In the genomic region with DNA sequence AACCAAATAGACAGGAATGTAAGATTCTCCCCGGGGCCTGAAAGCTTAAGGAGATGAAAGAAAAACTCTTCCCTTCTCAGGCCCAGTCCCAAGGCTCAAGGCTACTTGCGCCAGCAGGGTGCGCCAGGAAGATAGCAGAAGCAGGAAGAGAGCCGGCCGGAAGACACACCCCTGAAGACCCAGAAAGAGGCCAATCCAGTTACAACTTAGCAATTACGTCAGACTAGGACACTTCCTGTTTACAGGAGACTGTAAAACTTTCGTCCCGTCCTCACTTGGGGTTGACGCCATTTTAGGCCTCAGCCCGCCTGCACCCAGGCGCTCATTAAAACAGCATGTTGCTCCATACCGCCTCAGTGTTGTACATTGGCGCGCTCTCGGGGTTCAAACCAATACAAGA, we compare ENCODE assay signal across 24 cellular contexts. TPM values are rescaled to one million over a fixed set of nuclear protein-coding genes. Genes with fewer than 3 reads are reported as not detected.
DNase-seq lines count a peak whose midpoint lies in the region; ATAC-seq and TF ChIP-seq lines count a peak whose summit lies in the region.
"Had no signal": no experiment of that assay in that cellular context is flagged by ENCODE, and none has a peak within 500 bp of the region (broad histone marks: within the 10 kb centered on the region; RNA-seq: fewer than 3 reads in every experiment).

No MANE protein-coding gene starts in this region.

- DNase-seq in GM23338 (ENCODE audit: low spot score) (peak; percentile 93), H9 (peak; percentile 81), WTC11 (ENCODE audit: low spot score) (peak; percentile 66), iPS-NIHi11 (ENCODE audit: low spot score) (peak; percentile 31), GM03348 (ENCODE audit: low spot score) (no peak), Calu3 (no peak), SIG-M5 (lab: John Stamatoyannopoulos, UW) (no peak)
- DNase-seq in NK-92 treated with Interleukin-12 subunit alpha and Interleukin-12 subunit beta, amount 100 ng/mL, for 24 hours (lab: John Stamatoyannopoulos, UW): no peak
- DNase-seq: ACHN; CD4-positive, alpha-beta memory T cell; GDM1; KG1; NCI-H1048; NCI-H1417 treated with DMSO at 0.1 percent for 48 hours; NCI-H187; NCI-H446 treated with DMSO at 0.1 percent for 48 hours; NCI-H526 treated with DMSO at 0.1 percent for 48 hours; PC-9; RPMI8226; SHP77; SK-N-SH had no signal

- H3K27ac Mint-ChIP-seq in GM23338 (no peak overlapping the region), H9 (peak overlapping the region in 1 of 3 experiments; percentile 66; a peak in 2 of 7 replicates), WTC11 (no peak overlapping the region), Calu3 (ENCODE audit: unreplicated experiment) (no peak overlapping the region)
- H3K27ac Mint-ChIP-seq: CD4-positive, alpha-beta memory T cell had no signal

- no peak overlapping the region for H3K9ac ChIP-seq in H9 (ENCODE audit: extremely low read depth, insufficient read length, low read length)
- H3K9ac ChIP-seq: BLaER1 treated with 17β-estradiol and CSF1 and Interleukin-3, amounts not matched to agents 10 nM and 100 nM; SK-N-SH had no signal

- H4K8ac ChIP-seq in H9 (replicated peaks; ENCODE audit: insufficient read length, low read depth, low read length): no peak overlapping the region

- H3K4me1 ChIP-seq in GM23338 (ENCODE audit: insufficient read depth): 0 out of 2 replicates have a peak, but pooled peaks cover 6% of the 10 kb centered on the region
- H3K4me1 ChIP-seq in H9 (ENCODE audit: insufficient read depth, low read length): no peaks in the 10 kb centered on the region; the same call in 1 of the 2 replicates
- H3K4me1 ChIP-seq: Caco-2 had no signal

- no peak overlapping the region for H2AK5ac ChIP-seq in H9 (ENCODE audit: insufficient read length, low read length)

- H3K36me3 Mint-ChIP-seq in GM23338 (ENCODE audit: low read depth) (peaks cover 12% of the 10 kb centered on the region), H9 (ENCODE audit: insufficient read depth in 1 of 3, low read depth in 3 of 3) (peaks cover 10 to 12% (median 11%) of the 10 kb centered on the region in 3 experiments), WTC11 (peaks cover 12% of the 10 kb centered on the region), Calu3 (ENCODE audit: insufficient read depth, unreplicated experiment) (no peaks in the 10 kb centered on the region)

- H3K79me2 ChIP-seq in GM23338 (replicated peaks; ENCODE audit: insufficient read depth) (peaks cover 95% of the 10 kb centered on the region), H9 (ENCODE audit: insufficient read depth, low read length) (peaks cover 21% of the 10 kb centered on the region; the same call in 1 of the 2 replicates)

- CTCF ChIA-PET in WTC11 (lab: Charles Lee): interaction anchor here (0.5 kb wide), 1 partner anchor 100 kb away, joined by 5 read pairs; no protein-coding TSS in a partner anchor
- CTCF ChIA-PET in Calu3 (lab: Charles Lee): no interaction called here

- peaks cover 29% of the 10 kb centered on the region for H3K79me1 ChIP-seq in H9 (ENCODE audit: insufficient read depth, low read depth, low read length, poor library complexity, severe bottlenecking)

- no peak overlapping the region for H2BK5ac ChIP-seq in H9 (ENCODE audit: insufficient read length, low read length)

- H4K20me1 ChIP-seq in GM23338 (replicated peaks; ENCODE audit: insufficient read depth): peaks cover 6% of the 10 kb centered on the region; the same call in 1 of the 2 replicates
- H4K20me1 ChIP-seq in H9 (ENCODE audit: control insufficient read depth, insufficient read depth, insufficient read length): no peaks in the 10 kb centered on the region

- H3K4me3 Mint-ChIP-seq in GM23338 (no peak overlapping the region), H9 (no peak overlapping the region), WTC11 (no peak overlapping the region), Calu3 (ENCODE audit: low read depth, unreplicated experiment) (no peak overlapping the region)
- H3K4me3 Mint-ChIP-seq: CD4-positive, alpha-beta memory T cell had no signal

- H3T11ph ChIP-seq in H9 (ENCODE audit: low read length): no peak overlapping the region

- WGBS in H9 (ENCODE audit: extremely low coverage, insufficient read length, low lambda C conversion rate): no CpG with 5 or more reads among the region's 15 CpGs

- H2AFZ ChIP-seq in GM23338 (no peak overlapping the region), H9 (ENCODE audit: low read length) (no peak overlapping the region)
- H2AFZ ChIP-seq: PC-9 had no signal

- BruUV-seq in Calu3 (replicated peaks; lab: Mats Ljungman, UMichigan): no TSS peak

- H3K4me1 Mint-ChIP-seq in GM23338: peaks cover 6% of the 10 kb centered on the region
- H3K4me1 Mint-ChIP-seq in H9: peaks cover 5% of the 10 kb centered on the region in 2 experiments
- peaks cover 8% of the 10 kb centered on the region for H3K4me1 Mint-ChIP-seq in WTC11
- H3K4me1 Mint-ChIP-seq in Calu3 (ENCODE audit: low read depth, unreplicated experiment): peaks cover 3% of the 10 kb centered on the region

- no peak overlapping the region for H3K27ac ChIP-seq in GM23338 (ENCODE audit: low read depth)
- no peak overlapping the region for H3K27ac ChIP-seq in H9 (ENCODE audit: insufficient read length, low read depth, low read length)
- H3K27ac ChIP-seq: BLaER1 treated with 17β-estradiol and CSF1 and Interleukin-3, amounts not matched to agents 10 nM and 100 nM; PC-9 had no signal

- no peak overlapping the region for H3K56ac ChIP-seq in H9 (ENCODE audit: insufficient read length, low read depth, low read length)

- peak; percentile 90 for ATAC-seq in GM23338
- peak; percentile 98 for ATAC-seq in WTC11

- no peak overlapping the region for H3K23ac ChIP-seq in H9 (ENCODE audit: insufficient read length, low read depth, low read length)

- no peak overlapping the region for H2BK120ac ChIP-seq in H9 (ENCODE audit: low read depth, low read length, poor library complexity, severe bottlenecking)

- no peak overlapping the region for H2BK15ac ChIP-seq in H9 (ENCODE audit: low read depth, low read length)

- no peak overlapping the region for H2BK20ac ChIP-seq in H9 (ENCODE audit: low read depth, low read length, poor library complexity, severe bottlenecking)

- H3K4ac ChIP-seq in H9 (ENCODE audit: low read depth, low read length): no peak overlapping the region

- no peak overlapping the region for H3K4me3 ChIP-seq in GM23338
- H3K4me3 ChIP-seq: BLaER1 treated with 17β-estradiol and CSF1 and Interleukin-3, amounts not matched to agents 10 nM and 100 nM; HAP-1; PC-9 had no signal

- H3K18ac ChIP-seq in H9 (ENCODE audit: insufficient read length, low read depth, low read length): no peak overlapping the region

- H3K9me2 ChIP-seq in GM23338 (ENCODE audit: insufficient read depth): peaks cover 3% of the 10 kb centered on the region; the same call in 1 of the 2 replicates
- H3K9me2 ChIP-seq: SK-N-SH had no signal

- peaks cover 4% of the 10 kb centered on the region; the same call in 2 of the 3 replicates for H3K9me3 Mint-ChIP-seq in GM23338
- peaks cover 8 to 11% of the 10 kb centered on the region in 2 experiments; a peak in 4 of 5 replicates for H3K9me3 Mint-ChIP-seq in H9
- H3K9me3 Mint-ChIP-seq in WTC11: peaks cover 9% of the 10 kb centered on the region; the same call in 1 of the 2 replicates
- no peaks in the 10 kb centered on the region for H3K9me3 Mint-ChIP-seq in Calu3 (ENCODE audit: low read depth, unreplicated experiment)

- intact Hi-C loops in Calu3 (cut with micrococcal nuclease; ENCODE audit: unreplicated experiment): no loop called here

- no peaks in the 10 kb centered on the region for H3K27me3 ChIP-seq in GM23338 (ENCODE audit: insufficient read depth)
- H3K27me3 ChIP-seq in H9 (ENCODE audit: insufficient read depth, low read length): no peaks in the 10 kb centered on the region
- H3K27me3 ChIP-seq: BLaER1 treated with 17β-estradiol and CSF1 and Interleukin-3, amounts not matched to agents 10 nM and 100 nM had no signal

- no peak overlapping the region for H3K4me2 ChIP-seq in GM23338
- no peak overlapping the region for H3K4me2 ChIP-seq in H9 (ENCODE audit: insufficient read depth, insufficient read length, low read length)
- H3K4me2 ChIP-seq: BLaER1 treated with 17β-estradiol and CSF1 and Interleukin-3, amounts not matched to agents 10 nM and 100 nM; PC-9; SK-N-SH had no signal

- TF ChIP-seq CTCF in GM23338 (conservative IDR thresholded peaks at IDR 0.05; ENCODE audit: low read depth in 2 of 2) (peak; percentile 59 to 70), H9 (conservative IDR thresholded peaks at IDR 0.05) (peak; percentile 45; the same call in 2 of the 3 replicates), WTC11 (IDR thresholded peaks at IDR 0.05) (no peak), Calu3 (IDR thresholded peaks at IDR 0.05; ENCODE audit: unreplicated experiment) (no peak)

- no peaks in the 10 kb centered on the region for H3K23me2 ChIP-seq in H9 (ENCODE audit: insufficient read length, low read depth, low read length, poor library complexity, severe bottlenecking)

- H3K14ac ChIP-seq in H9 (ENCODE audit: insufficient read depth, low read length): no peak overlapping the region

- H2BK12ac ChIP-seq in H9 (ENCODE audit: insufficient read length, low read depth, low read length): no peak overlapping the region

- POLR2A ChIA-PET in WTC11 (lab: Charles Lee): no interaction called here

- no peaks in the 10 kb centered on the region for H3K9me3 ChIP-seq in H9 (ENCODE audit: control insufficient read depth, low read depth, low read length)
- H3K9me3 ChIP-seq: Caco-2, HAP-1, SK-N-SH had no signal

- no peak overlapping the region for H4K5ac ChIP-seq in H9 (ENCODE audit: insufficient read length, low read depth, low read length)

- no peaks in the 10 kb centered on the region for H3K27me3 Mint-ChIP-seq in GM23338 (ENCODE audit: insufficient read depth, low read depth, poor library complexity)
- H3K27me3 Mint-ChIP-seq in H9 (ENCODE audit: low read depth): no peaks in the 10 kb centered on the region
- no peaks in the 10 kb centered on the region for H3K27me3 Mint-ChIP-seq in WTC11 (ENCODE audit: low read depth)
- no peaks in the 10 kb centered on the region for H3K27me3 Mint-ChIP-seq in Calu3 (ENCODE audit: unreplicated experiment)
- H3K27me3 Mint-ChIP-seq: CD4-positive, alpha-beta memory T cell had no signal

- no peaks in the 10 kb centered on the region for H3K36me3 ChIP-seq in GM23338 (ENCODE audit: insufficient read depth)
- H3K36me3 ChIP-seq: HAP-1 had no signal

- H4K91ac ChIP-seq in H9 (ENCODE audit: insufficient read length, low read depth, low read length): no peak overlapping the region

- H3F3A ChIP-seq in GM23338 (replicated peaks; ENCODE audit: low read depth): no peaks in the 10 kb centered on the region

TF ChIP-seq in GM23338, 12 proteins besides CTCF, POLR2A, EP300 and RAD21 (continues in another document):
- TF ChIP-seq ZNF331 (CRISPR knock-in tag; IDR thresholded peaks at IDR 0.05; ENCODE audit: low read depth) (no peak), EZH2 (IDR thresholded peaks at IDR 0.05; ENCODE audit: low read depth, unreplicated experiment) (no peak)

RNA-seq across cellular contexts. Expression of a gene that starts 9.4 kb away (rescaled TPM):
- total RNA-seq in GM23338 (2014; rRNA removed; shearing (Covaris generic)): 41.5 and 44.0 TPM in 2 replicates
- polyA plus RNA-seq in GM23338 (2016; fragmentation: Nextera tagmentation; extraction: Ambion mirVana): 238 and 247 TPM in 2 replicates
- total RNA-seq in H9 (2021): 68.2 and 74.9 TPM in 2 replicates
- 48.7 to 59.5 TPM (median 58.0 TPM) in 3 replicates for total RNA-seq in WTC11 (2021)
- total RNA-seq in Calu3 (2022): 56.1 and 56.6 TPM in 2 replicates

Comparison
In these comparisons a context has a peak if more than half of its experiments do, and no peak if none do; other contexts are left out.
1. DNase-seq: peak in GM23338 (single experiment), H9 (single experiment), WTC11 (single experiment) and iPS-NIHi11 (single experiment); none in GM03348 (single experiment), Calu3 (single experiment), NK-92 treated with Interleukin-12 subunit alpha and Interleukin-12 subunit beta, amount 100 ng/mL, for 24 hours (single experiment) and SIG-M5 (single experiment).
2. CTCF ChIP-seq: peak in GM23338 (2 of 2) and H9 (single experiment); none in WTC11 (single experiment) and Calu3 (single experiment).